ENCODE assay signal across 14 cellular contexts in the genomic region with DNA sequence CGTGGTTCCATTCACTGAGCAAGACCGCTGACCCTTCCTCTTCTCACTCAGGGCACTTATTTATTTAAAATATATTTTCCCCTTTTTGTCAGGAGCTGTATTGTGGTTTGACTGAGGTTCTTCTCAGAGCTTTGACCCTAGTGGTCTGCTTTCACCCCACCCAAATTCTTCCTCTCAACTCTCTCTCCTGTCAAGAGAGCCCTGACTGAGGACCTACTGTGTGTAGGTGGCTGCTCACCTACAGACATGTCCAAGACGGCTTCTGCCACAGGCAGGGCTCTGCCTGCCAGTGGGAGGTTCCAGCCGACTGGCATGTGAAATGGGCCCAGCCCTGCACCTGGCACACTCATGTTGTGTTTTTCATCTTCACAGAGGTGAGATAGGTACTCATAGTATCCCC. TPM values are rescaled to one million over a fixed set of nuclear protein-coding genes. Genes with fewer than 3 reads are reported as not detected.
"Had no signal": no experiment of that assay in that cellular context is flagged by ENCODE, and none has a peak within 500 bp of the region (broad histone marks: within the 10 kb centered on the region; RNA-seq: fewer than 3 reads in every experiment).

No MANE protein-coding gene starts in this region.

- DNase-seq: activated CD4-positive, alpha-beta T cell treated with anti-CD3 and anti-CD28 coated beads for 4 hours; activated CD8-positive, alpha-beta T cell treated with anti-CD3 and anti-CD28 coated beads, Interleukin-2, amount 10 ng/mL, durations not matched to agents 7 days and 5 days; anterior cingulate cortex; cortex of kidney; gastrocnemius medialis; left lung; mesendoderm; ovary; stimulated activated naive B cell treated with anti-CD40 and anti-IgM and Interleukin-4, amounts not matched to agents 10 μg/mL and 1 μg/mL and 100 μg/mL, for 72 hours; T-helper 17 cell; tibial artery had no signal

- H3K36me3 ChIP-seq: gastrocnemius medialis, left lung, ovary, tibial artery had no signal

- H3K4me3 Mint-ChIP-seq: activated CD8-positive, alpha-beta T cell treated with anti-CD3 and anti-CD28 coated beads, Interleukin-2, amount 10 ng/mL, durations not matched to agents 7 days and 5 days; stimulated activated naive B cell treated with anti-CD40 and anti-IgM and Interleukin-4, amounts not matched to agents 10 μg/mL and 1 μg/mL and 100 μg/mL, for 72 hours; T-helper 17 cell; WTC11 had no signal

- H3K4me3 ChIP-seq: gastrocnemius medialis, left lung, ovary, tibial artery had no signal

- H3K9me3 ChIP-seq: gastrocnemius medialis, left lung, ovary, tibial artery had no signal

- H3K4me1 Mint-ChIP-seq: WTC11 had no signal

- H3K9me3 Mint-ChIP-seq: stimulated activated naive B cell treated with anti-CD40 and anti-IgM and Interleukin-4, amounts not matched to agents 10 μg/mL and 1 μg/mL and 100 μg/mL, for 72 hours; WTC11 had no signal

- H3K27me3 ChIP-seq: gastrocnemius medialis, left lung, ovary had no signal

- H3K36me3 Mint-ChIP-seq: stimulated activated naive B cell treated with anti-CD40 and anti-IgM and Interleukin-4, amounts not matched to agents 10 μg/mL and 1 μg/mL and 100 μg/mL, for 72 hours; WTC11 had no signal

- H3K27ac ChIP-seq: gastrocnemius medialis, left lung, ovary, tibial artery had no signal

- H3K27ac Mint-ChIP-seq: activated CD8-positive, alpha-beta T cell treated with anti-CD3 and anti-CD28 coated beads, Interleukin-2, amount 10 ng/mL, durations not matched to agents 7 days and 5 days; stimulated activated naive B cell treated with anti-CD40 and anti-IgM and Interleukin-4, amounts not matched to agents 10 μg/mL and 1 μg/mL and 100 μg/mL, for 72 hours; T-helper 17 cell; WTC11 had no signal

RNA-seq across cellular contexts. Expression of gene DCANP1, which starts 5.2 kb away (rescaled TPM):
- total RNA-seq: activated CD8-positive, alpha-beta T cell treated with anti-CD3 and anti-CD28 coated beads, Interleukin-2, amount 10 ng/mL, durations not matched to agents 7 days and 5 days; epithelial cell of proximal tubule; gastrocnemius medialis; pulmonary artery endothelial cell; WTC11 had no signal

RNA-seq across cellular contexts. Expression of gene TIFAB, which starts 10.2 kb away (rescaled TPM):
- total RNA-seq: activated CD8-positive, alpha-beta T cell treated with anti-CD3 and anti-CD28 coated beads, Interleukin-2, amount 10 ng/mL, durations not matched to agents 7 days and 5 days; epithelial cell of proximal tubule; gastrocnemius medialis; pulmonary artery endothelial cell; WTC11 had no signal
